Comparison of ENCODE assay signal across 1 cellular context in the genomic region with DNA sequence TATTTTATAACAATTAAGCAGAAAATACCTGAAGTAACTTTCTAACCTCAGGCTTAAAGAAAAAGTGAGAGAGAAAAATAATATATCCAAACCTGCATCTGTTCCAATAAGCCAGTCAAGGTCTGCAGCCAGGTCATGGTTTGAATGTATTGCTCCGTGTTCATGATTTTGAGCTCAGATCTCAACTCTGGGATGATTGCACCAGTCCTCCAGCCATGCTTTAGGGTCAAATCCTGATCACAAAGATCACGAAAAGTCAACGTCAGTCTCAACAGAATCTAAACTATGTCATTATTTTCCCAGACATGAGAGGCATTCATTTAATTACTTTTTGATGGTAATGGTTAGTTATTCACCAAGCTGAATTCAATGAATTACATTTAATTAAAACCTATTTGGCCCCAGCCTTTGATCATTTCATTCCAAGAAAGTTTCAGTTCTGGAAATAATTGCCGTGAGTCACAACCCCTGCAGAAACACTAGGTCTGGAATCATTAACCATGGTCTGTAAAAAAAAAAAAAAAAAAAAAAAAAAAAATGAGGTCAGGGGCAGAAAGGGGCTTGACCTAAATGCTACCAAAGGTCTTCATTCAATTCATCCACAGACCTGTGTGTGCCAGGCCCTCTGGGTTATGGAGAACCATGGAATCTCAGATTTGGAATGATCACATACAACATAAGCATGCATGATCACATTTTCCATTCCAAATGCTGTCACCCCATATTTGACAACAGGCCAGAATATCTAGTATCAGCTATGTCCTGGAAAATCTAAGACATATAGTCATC.
TF ChIP-seq lines count a peak whose summit lies in the region.

No MANE protein-coding gene starts in this region.

TF ChIP-seq in HepG2, 621 proteins besides CTCF, POLR2A, EP300 and RAD21 (continued from another document):
- TF ChIP-seq, protein P1, sequence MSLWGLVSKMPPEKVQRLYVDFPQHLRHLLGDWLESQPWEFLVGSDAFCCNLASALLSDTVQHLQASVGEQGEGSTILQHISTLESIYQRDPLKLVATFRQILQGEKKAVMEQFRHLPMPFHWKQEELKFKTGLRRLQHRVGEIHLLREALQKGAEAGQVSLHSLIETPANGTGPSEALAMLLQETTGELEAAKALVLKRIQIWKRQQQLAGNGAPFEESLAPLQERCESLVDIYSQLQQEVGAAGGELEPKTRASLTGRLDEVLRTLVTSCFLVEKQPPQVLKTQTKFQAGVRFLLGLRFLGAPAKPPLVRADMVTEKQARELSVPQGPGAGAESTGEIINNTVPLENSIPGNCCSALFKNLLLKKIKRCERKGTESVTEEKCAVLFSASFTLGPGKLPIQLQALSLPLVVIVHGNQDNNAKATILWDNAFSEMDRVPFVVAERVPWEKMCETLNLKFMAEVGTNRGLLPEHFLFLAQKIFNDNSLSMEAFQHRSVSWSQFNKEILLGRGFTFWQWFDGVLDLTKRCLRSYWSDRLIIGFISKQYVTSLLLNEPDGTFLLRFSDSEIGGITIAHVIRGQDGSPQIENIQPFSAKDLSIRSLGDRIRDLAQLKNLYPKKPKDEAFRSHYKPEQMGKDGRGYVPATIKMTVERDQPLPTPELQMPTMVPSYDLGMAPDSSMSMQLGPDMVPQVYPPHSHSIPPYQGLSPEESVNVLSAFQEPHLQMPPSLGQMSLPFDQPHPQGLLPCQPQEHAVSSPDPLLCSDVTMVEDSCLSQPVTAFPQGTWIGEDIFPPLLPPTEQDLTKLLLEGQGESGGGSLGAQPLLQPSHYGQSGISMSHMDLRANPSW (CRISPR knock-in tag; IDR thresholded peaks at IDR 0.05; ENCODE audit: borderline replicate concordance) = no peak
